Comparison of ENCODE assay signal across 30 cellular contexts in genomic region chr1:70169018-70169839, GRCh38. TPM values are rescaled to one million over a fixed set of nuclear protein-coding genes. Genes with fewer than 3 reads are reported as not detected.
DNase-seq lines count a peak whose midpoint lies in the region; ATAC-seq, FAIRE-seq and TF ChIP-seq lines count a peak whose summit lies in the region.
"Had no signal": no experiment of that assay in that cellular context is flagged by ENCODE, and none has a peak within 500 bp of the region (broad histone marks: within the 10 kb centered on the region; RNA-seq: fewer than 3 reads in every experiment).

No MANE protein-coding gene starts in this region.

- H3K4me2 ChIP-seq in K562 (ENCODE audit: insufficient read depth, low read length) (no peak overlapping the region), trophoblast cell (ENCODE audit: low read length) (no peak overlapping the region)

- no peaks in the 10 kb centered on the region for H3K9me1 ChIP-seq in K562 (ENCODE audit: control insufficient read depth, insufficient read depth, low read length)

- CTCF ChIA-PET in K562 (lab: Yijun Ruan, JAX; ENCODE audit: low intra/inter-chr PET ratio): no interaction called here

- H3K27ac Mint-ChIP-seq in HFFc6: peak overlapping the region; percentile 37
- H3K27ac Mint-ChIP-seq: activated CD4-positive, alpha-beta memory T cell treated with anti-CD3 and anti-CD28 coated beads for 36 hours; activated naive CD8-positive, alpha-beta T cell; mesothelial cell of epicardium had no signal

- H3K9ac ChIP-seq in K562 (ENCODE audit: insufficient read depth in 1 of 2, low read depth in 2 of 2, low read length in 2 of 2): no peak overlapping the region
- H3K9ac ChIP-seq in trophoblast cell (ENCODE audit: low read length): no peak overlapping the region

- H3K36me3 Mint-ChIP-seq in HFFc6 (ENCODE audit: low read depth): peaks cover 11% of the 10 kb centered on the region

- H3K4me3 Mint-ChIP-seq in HFFc6: no peak overlapping the region
- H3K4me3 Mint-ChIP-seq: activated CD4-positive, alpha-beta memory T cell treated with anti-CD3 and anti-CD28 coated beads for 36 hours; activated naive CD8-positive, alpha-beta T cell; immature natural killer cell; mesothelial cell of epicardium; naive thymus-derived CD8-positive, alpha-beta T cell had no signal

- no peak overlapping the region for H2AFZ ChIP-seq in K562 (ENCODE audit: low read depth, low read length)
- H2AFZ ChIP-seq in trophoblast cell (ENCODE audit: insufficient read depth, low read length, poor library complexity): no peak overlapping the region

- no peaks in the 10 kb centered on the region for H3K9me3 ChIP-seq in K562 (replicated peaks; ENCODE audit: control insufficient read depth, insufficient read depth, low read depth, low read length)
- no peaks in the 10 kb centered on the region for H3K9me3 ChIP-seq in trophoblast cell (ENCODE audit: insufficient read depth, low read depth, low read length)
- H3K9me3 ChIP-seq: ascending aorta, esophagus muscularis mucosa, HAP-1, Peyer's patch, tibial nerve had no signal

- no peaks in the 10 kb centered on the region for H3K27me3 Mint-ChIP-seq in HFFc6 (ENCODE audit: insufficient read depth)
- H3K27me3 Mint-ChIP-seq: activated CD4-positive, alpha-beta memory T cell treated with anti-CD3 and anti-CD28 coated beads for 36 hours; activated naive CD8-positive, alpha-beta T cell; naive thymus-derived CD8-positive, alpha-beta T cell had no signal

- H3K14ac ChIP-seq in trophoblast cell (ENCODE audit: low read length): no peak overlapping the region

- no peak overlapping the region for H4K8ac ChIP-seq in trophoblast cell (ENCODE audit: low read depth, low read length)

- ATAC-seq in Right ventricle myocardium superior (ENCODE audit: poor library complexity) (peak; percentile 53), Right ventricle myocardium inferior (no peak), K562 (no peak; the same call in 2 of the 3 replicates)
- ATAC-seq: naive thymus-derived CD8-positive, alpha-beta T cell had no signal

- H3K79me2 ChIP-seq in K562 (ENCODE audit: control insufficient read depth, insufficient read depth, low read length): no peaks in the 10 kb centered on the region
- no peaks in the 10 kb centered on the region for H3K79me2 ChIP-seq in trophoblast cell (ENCODE audit: control insufficient read depth, insufficient read depth, low read length, poor library complexity)

- no peak overlapping the region for H2AK5ac ChIP-seq in trophoblast cell (ENCODE audit: low read length)

- no peak overlapping the region for H3K18ac ChIP-seq in trophoblast cell (ENCODE audit: low read length)

- H3K27ac ChIP-seq in K562 (ENCODE audit: extremely low read depth, low read depth, low read length) (no peak overlapping the region), trophoblast cell (ENCODE audit: low read depth, low read length) (no peak overlapping the region)
- H3K27ac ChIP-seq: ascending aorta, cardiac muscle cell, coronary artery, esophagus muscularis mucosa, Peyer's patch, tibial nerve had no signal

- peak overlapping the region; percentile 2 for H4K91ac ChIP-seq in trophoblast cell (ENCODE audit: low read depth, low read length)

- no peak overlapping the region for H3K4me3 ChIP-seq in K562
- H3K4me3 ChIP-seq in trophoblast cell (ENCODE audit: low read depth, low read length): no peak overlapping the region
- H3K4me3 ChIP-seq: ascending aorta, cardiac muscle cell, coronary artery, esophagus muscularis mucosa, HAP-1, Peyer's patch, tibial nerve had no signal

- H2BK12ac ChIP-seq in trophoblast cell (ENCODE audit: low read length): no peak overlapping the region

- no peaks in the 10 kb centered on the region for H4K20me1 ChIP-seq in K562 (replicated peaks; ENCODE audit: control insufficient read depth, insufficient read depth, low read length)

- H3K36me3 ChIP-seq in K562 (ENCODE audit: control insufficient read depth, insufficient read depth, low read length): peaks cover 9% of the 10 kb centered on the region; the same call in 2 of the 3 replicates
- H3K36me3 ChIP-seq in trophoblast cell (ENCODE audit: control insufficient read depth in 1 of 2, insufficient read depth in 2 of 2, low read length in 2 of 2): peaks cover 0 to 3% of the 10 kb centered on the region in 2 experiments

- H3K79me1 ChIP-seq in trophoblast cell (ENCODE audit: low read length): no peaks in the 10 kb centered on the region

- H3K4ac ChIP-seq in trophoblast cell (ENCODE audit: low read depth, low read length): no peak overlapping the region

- intact Hi-C loops in Right ventricle myocardium superior (cut with DNase I): no loop called here
- intact Hi-C loops in Right ventricle myocardium inferior (cut with DNase I): no loop called here
- intact Hi-C loops in K562 (cut with micrococcal nuclease): no loop called here

- H2BK120ac ChIP-seq in trophoblast cell (ENCODE audit: insufficient read depth, low read length, poor library complexity): no peak overlapping the region

- POLR2A ChIA-PET in K562 (lab: Yijun Ruan, JAX): interaction anchor here (0.6 to 2.2 kb wide), 3 partner anchors 11 to 49 kb away, joined by 4 to 8 read pairs (median 8); no protein-coding TSS in a partner anchor

- BruUV-seq in K562 (replicated peaks; lab: Mats Ljungman, UMichigan): no TSS peak

- TF ChIP-seq CTCF in HFFc6 (IDR thresholded peaks at IDR 0.05) (no peak), K562 (IDR thresholded peaks at IDR 0.05 in 2 of 3, conservative IDR thresholded peaks at IDR 0.05 in 1 of 3; ENCODE audit: insufficient read depth in 2 of 3, low read depth in 1 of 3, low read length in 3 of 3) (no peak)

- in situ Hi-C loops in K562 (cut with MboI): no loop called here

- TF ChIP-seq EP300 in K562 (IDR thresholded peaks at IDR 0.05; ENCODE audit: low read length): no peak

- H3K4me1 Mint-ChIP-seq in HFFc6 (ENCODE audit: low read depth): peaks cover 30% of the 10 kb centered on the region
- H3K4me1 Mint-ChIP-seq: immature natural killer cell, mesothelial cell of epicardium had no signal

- no peak for TF ChIP-seq RAD21 in K562 (CRISPR knock-in tag; conservative IDR thresholded peaks at IDR 0.05 in 1 of 2, IDR thresholded peaks at IDR 0.05 in 1 of 2)

- no peaks in the 10 kb centered on the region for H3K9me3 Mint-ChIP-seq in HFFc6
- H3K9me3 Mint-ChIP-seq: activated CD4-positive, alpha-beta memory T cell treated with anti-CD3 and anti-CD28 coated beads for 36 hours; immature natural killer cell; naive thymus-derived CD8-positive, alpha-beta T cell had no signal

- H3K4me1 ChIP-seq in K562 (replicated peaks in 1 of 2; ENCODE audit: control insufficient read depth in 2 of 2, insufficient read depth in 2 of 2, low read length in 2 of 2): no peaks in the 10 kb centered on the region
- peaks cover 0 to 3% of the 10 kb centered on the region in 2 experiments for H3K4me1 ChIP-seq in trophoblast cell (ENCODE audit: control insufficient read depth in 1 of 2, insufficient read depth in 2 of 2, low read length in 2 of 2)
- H3K4me1 ChIP-seq: ascending aorta, esophagus muscularis mucosa, Peyer's patch, tibial nerve had no signal

- no peak overlapping the region for H2BK5ac ChIP-seq in trophoblast cell (ENCODE audit: low read depth, low read length, poor library complexity)

- FAIRE-seq in K562 (lab: Jason Lieb, UNC): peak; percentile 23
- FAIRE-seq: frontal cortex had no signal

- TF ChIP-seq POLR2A in K562 (conservative IDR thresholded peaks at IDR 0.05): no peak

- H4K12ac ChIP-seq in trophoblast cell (ENCODE audit: low read depth, low read length): no peak overlapping the region

- 60% methylated on average over 5 of the region's 5 CpGs for WGBS in K562 (ENCODE audit: insufficient coverage, low coverage, missing lambda C conversion rate)
- WGBS in trophoblast cell (ENCODE audit: extremely low coverage, insufficient coverage, insufficient read length): no CpG with 5 or more reads among the region's 5 CpGs

- no peak for DNase-seq in Right ventricle myocardium superior
- DNase-seq in Right ventricle myocardium inferior (ENCODE audit: missing footprints): no peak
- DNase-seq in HFFc6: no peak
- DNase-seq in K562 (ENCODE audit: extremely low read depth in 1 of 4, low spot score in 3 of 4): no peak
- no peak for DNase-seq in trophoblast cell
- no peak for DNase-seq in NCI-H2081 (lab: John Stamatoyannopoulos, UW)
- no peak for DNase-seq in foreskin melanocyte
- no peak for DNase-seq in NCI-H1048 (lab: John Stamatoyannopoulos, UW)
- DNase-seq: ACHN; activated CD4-positive, alpha-beta memory T cell treated with anti-CD3 and anti-CD28 coated beads for 36 hours; activated CD8-positive, alpha-beta memory T cell treated with anti-CD3 and anti-CD28 coated beads, Interleukin-2, amount 50 U/mL, for 4 hours; activated effector memory CD4-positive, alpha-beta T cell treated with Interleukin-2 at 50 U/mL for 16 hours; hippocampal formation; immature natural killer cell; Kasumi-1; naive thymus-derived CD8-positive, alpha-beta T cell; NCI-H1694 treated with DMSO at 0.1 percent for 48 hours; NCI-H526 treated with DMSO at 0.1 percent for 48 hours; Peyer's patch; SW 1271; T-helper 9 cell had no signal

- no peaks in the 10 kb centered on the region for H3K27me3 ChIP-seq in K562 (ENCODE audit: control insufficient read depth in 2 of 2, insufficient read depth in 2 of 2, low read length in 2 of 2)
- no peaks in the 10 kb centered on the region for H3K27me3 ChIP-seq in trophoblast cell (ENCODE audit: insufficient read depth, low read length)
- H3K27me3 ChIP-seq: ascending aorta, cardiac muscle cell, esophagus muscularis mucosa, Peyer's patch, tibial nerve had no signal

- H3K23ac ChIP-seq in trophoblast cell (ENCODE audit: low read length): no peak overlapping the region

RNA-seq across cellular contexts. Expression of gene LRRC40, which starts 36.1 kb away (rescaled TPM):
- total RNA-seq in Right ventricle myocardium superior (10.2 TPM), Right ventricle myocardium inferior (10.5 TPM), K562 (2014; rRNA removed) (14.4 and 16.1 TPM in 2 replicates), K562 (2014; rRNA removed; fragmentation: Illumina TruSeq; extraction: Trizol) (30.9 and 34.2 TPM in 2 replicates), K562 (2015; rRNA removed; fragmentation: Illumina TruSeq; extraction: Trizol) (27.1 and 31.4 TPM in 2 replicates), K562 (2021) (18.1 and 18.2 TPM in 2 replicates)
- total RNA-seq in HFFc6 (2021; fragmentation: NEBNext Ultra II Directional; extraction: Animal tissue kit (Norgen Biotek cat#: 25700)): 10 to 100 TPM; 10.6 to 16.5 (median 14.0) TPM
- total RNA-seq in K562 (2011; cell fraction: chromatin; rRNA removed; ENCODE audit: low replicate concordance): 9.0 and 30.2 TPM in 2 replicates
- 4.3 and 5.8 TPM in 2 replicates for total RNA-seq in K562 (2011; cell fraction: nucleolus; rRNA removed)
- total RNA-seq in K562 (2011; cell fraction: nucleoplasm; rRNA removed): 10.1 and 12.4 TPM in 2 replicates
- polyA plus RNA-seq in K562 (2011; rRNA removed) (24.9 and 33.7 TPM in 2 replicates), K562 (2014; fragmentation: Illumina TruSeq; extraction: Trizol) (23.3 and 28.5 TPM in 2 replicates), K562 (2014; fragmentation: Nextera tagmentation; extraction: Ambion mirVana) (10 to 100 TPM; 32.2 to 36.2 TPM), K562 (2014; rRNA removed) (19.9 and 20.4 TPM in 2 replicates)
- polyA plus RNA-seq in K562 (2011; cell fraction: cytosol; rRNA removed): 3.9 and 11.4 TPM in 2 replicates
- 6.1 and 9.9 TPM in 2 replicates for polyA plus RNA-seq in K562 (2011; cell fraction: nucleus; rRNA removed)
- polyA plus RNA-seq in K562 (2012): 13.8 and 16.1 TPM in 2 replicates
- 29.6 and 33.5 TPM in 2 replicates for polyA minus RNA-seq in K562 (2011; rRNA and poly(A)+ RNA removed)
- polyA minus RNA-seq in K562 (2011; cell fraction: cytosol; rRNA and poly(A)+ RNA removed): 8.5 and 12.5 TPM in 2 replicates
- polyA minus RNA-seq in K562 (2011; cell fraction: nucleus; rRNA and poly(A)+ RNA removed): 10.2 and 21.0 TPM in 2 replicates
- 19.5 and 19.8 TPM in 2 replicates for polyA plus RNA-seq in trophoblast cell (2013)

RNA-seq across cellular contexts. Expression of gene SRSF11, which starts 52.0 kb away (rescaled TPM):
- total RNA-seq in Right ventricle myocardium superior (48.0 TPM), Right ventricle myocardium inferior (49.4 TPM), K562 (2014; rRNA removed) (133 and 148 TPM in 2 replicates), K562 (2014; rRNA removed; fragmentation: Illumina TruSeq; extraction: Trizol) (190 and 214 TPM in 2 replicates), K562 (2015; rRNA removed; fragmentation: Illumina TruSeq; extraction: Trizol) (235 and 249 TPM in 2 replicates), K562 (2021) (143 and 159 TPM in 2 replicates)
- 100 to 1,000 TPM in 3 of 6 experiments, 10 to 100 TPM in 3; 94.9 to 107 (median 100) TPM for total RNA-seq in HFFc6 (2021; fragmentation: NEBNext Ultra II Directional; extraction: Animal tissue kit (Norgen Biotek cat#: 25700))
- 358 and 824 TPM in 2 replicates for total RNA-seq in K562 (2011; cell fraction: chromatin; rRNA removed; ENCODE audit: low replicate concordance)
- total RNA-seq in K562 (2011; cell fraction: nucleolus; rRNA removed): 166 and 191 TPM in 2 replicates
- 334 and 482 TPM in 2 replicates for total RNA-seq in K562 (2011; cell fraction: nucleoplasm; rRNA removed)
- polyA plus RNA-seq in K562 (2011; rRNA removed) (418 and 455 TPM in 2 replicates), K562 (2014; fragmentation: Illumina TruSeq; extraction: Trizol) (200 and 253 TPM in 2 replicates), K562 (2014; fragmentation: Nextera tagmentation; extraction: Ambion mirVana) (10 to 100 TPM; 76.9 to 79.2 TPM), K562 (2014; rRNA removed) (203 and 243 TPM in 2 replicates)
- 207 and 247 TPM in 2 replicates for polyA plus RNA-seq in K562 (2011; cell fraction: cytosol; rRNA removed)
- polyA plus RNA-seq in K562 (2011; cell fraction: nucleus; rRNA removed): 1,205 and 1,296 TPM in 2 replicates
- 141 and 149 TPM in 2 replicates for polyA plus RNA-seq in K562 (2012)
- 284 and 290 TPM in 2 replicates for polyA minus RNA-seq in K562 (2011; rRNA and poly(A)+ RNA removed)
- 110 and 120 TPM in 2 replicates for polyA minus RNA-seq in K562 (2011; cell fraction: cytosol; rRNA and poly(A)+ RNA removed)
- 370 and 491 TPM in 2 replicates for polyA minus RNA-seq in K562 (2011; cell fraction: nucleus; rRNA and poly(A)+ RNA removed)
- polyA plus RNA-seq in trophoblast cell (2013): 235 and 271 TPM in 2 replicates
